Comparison of ENCODE assay signal across 11 cellular contexts in genomic region chr2:231924889-231925275, GRCh38. TPM values are rescaled to one million over a fixed set of nuclear protein-coding genes. Genes with fewer than 3 reads are reported as not detected.
DNase-seq lines count a peak whose midpoint lies in the region; ATAC-seq and TF ChIP-seq lines count a peak whose summit lies in the region.
"Had no signal": no experiment of that assay in that cellular context is flagged by ENCODE, and none has a peak within 500 bp of the region (broad histone marks: within the 10 kb centered on the region; RNA-seq: fewer than 3 reads in every experiment).

No MANE protein-coding gene starts in this region.

- H3K4me1 ChIP-seq in CD4-positive, CD25-positive, alpha-beta regulatory T cell (ENCODE audit: control insufficient read depth, insufficient read depth, low read length, poor library complexity, severe bottlenecking), result peaks cover 24% of the 10 kb centered on the region

- H3K9me3 Mint-ChIP-seq in CD4-positive, CD25-positive, alpha-beta regulatory T cell, result no peaks in the 10 kb centered on the region
- H3K9me3 Mint-ChIP-seq in chondrocyte (ENCODE audit: low read depth) (no peaks in the 10 kb centered on the region), HFFc6 (no peaks in the 10 kb centered on the region)

- ATAC-seq in CD4-positive, CD25-positive, alpha-beta regulatory T cell (ENCODE audit: low read depth in 2 of 2), result no peak
- no peak for ATAC-seq in HG02973 (IDR thresholded peaks at IDR 0.05; ENCODE audit: unreplicated experiment)

- TF ChIP-seq CTCF in chondrocyte (IDR thresholded peaks at IDR 0.05), result no peak
- no peak for TF ChIP-seq CTCF in neural cell (IDR thresholded peaks at IDR 0.05; ENCODE audit: poor library complexity, severe bottlenecking)
- TF ChIP-seq CTCF in HFFc6 (IDR thresholded peaks at IDR 0.05), result no peak

- no peak overlapping the region for H3K27ac ChIP-seq in CD4-positive, CD25-positive, alpha-beta regulatory T cell (ENCODE audit: insufficient read depth, low read length, poor library complexity, severe bottlenecking)
- H3K27ac ChIP-seq in neural cell (ENCODE audit: low read length), result no peak overlapping the region

- H3K4me3 ChIP-seq in CD4-positive, CD25-positive, alpha-beta regulatory T cell (ENCODE audit: low read depth, low read length), result no peak overlapping the region
- H3K4me3 ChIP-seq in neural cell (ENCODE audit: low read length), result peak overlapping the region; percentile 82

- TF ChIP-seq EP300 in neural cell (conservative IDR thresholded peaks at IDR 0.05; ENCODE audit: poor library complexity, severe bottlenecking), result no peak

- H3K27me3 Mint-ChIP-seq in CD4-positive, CD25-positive, alpha-beta regulatory T cell, result peaks cover 49% of the 10 kb centered on the region
- H3K27me3 Mint-ChIP-seq in chondrocyte (ENCODE audit: low read depth) (peaks cover 61% of the 10 kb centered on the region), HFFc6 (ENCODE audit: insufficient read depth) (peaks cover 42% of the 10 kb centered on the region)

- no peak overlapping the region for H3K9ac ChIP-seq in neural cell (ENCODE audit: low read length)

- H3K36me3 ChIP-seq in CD4-positive, CD25-positive, alpha-beta regulatory T cell (ENCODE audit: control insufficient read depth, insufficient read depth, low read length), result no peaks in the 10 kb centered on the region
- no peaks in the 10 kb centered on the region for H3K36me3 ChIP-seq in neural cell (ENCODE audit: insufficient read depth, low read length)

- H3K4me1 Mint-ChIP-seq in CD4-positive, CD25-positive, alpha-beta regulatory T cell, result peaks cover 0 to 20% (median 5%) of the 10 kb centered on the region in 4 donors
- H3K4me1 Mint-ChIP-seq in chondrocyte (ENCODE audit: low read depth) (peaks cover 8% of the 10 kb centered on the region), HFFc6 (ENCODE audit: low read depth) (no peaks in the 10 kb centered on the region)

- no peak overlapping the region for H2AFZ ChIP-seq in neural cell (ENCODE audit: low read depth, low read length)

- no peaks in the 10 kb centered on the region for H3K9me2 ChIP-seq in neural cell (ENCODE audit: insufficient read depth, low read length)

- no peaks in the 10 kb centered on the region for H3F3A ChIP-seq in neural cell (ENCODE audit: insufficient read depth, low read length, poor library complexity, severe bottlenecking)

- H3K36me3 Mint-ChIP-seq in CD4-positive, CD25-positive, alpha-beta regulatory T cell, result no peaks in the 10 kb centered on the region
- H3K36me3 Mint-ChIP-seq in chondrocyte (ENCODE audit: low read depth), result peaks cover 1% of the 10 kb centered on the region
- no peaks in the 10 kb centered on the region for H3K36me3 Mint-ChIP-seq in HFFc6 (ENCODE audit: low read depth)

- no peak for DNase-seq in CD4-positive, CD25-positive, alpha-beta regulatory T cell
- peak; percentile 55 for DNase-seq in HuH-7 (ENCODE audit: low spot score)
- peak; percentile 52 for DNase-seq in chondrocyte (ENCODE audit: low spot score)
- no peak for DNase-seq in HFFc6
- no peak for DNase-seq in activated CD4-positive, CD25-positive, alpha-beta regulatory T cell (lab: John Stamatoyannopoulos, UW)
- no peak for DNase-seq in central memory CD4-positive, alpha-beta T cell
- DNase-seq: GF-D8, NCI-H187 treated with DMSO at 0.1 percent for 48 hours had no signal

- peaks cover 4% of the 10 kb centered on the region for H3K27me3 ChIP-seq in CD4-positive, CD25-positive, alpha-beta regulatory T cell (ENCODE audit: control insufficient read depth, insufficient read depth, low read length)
- peaks cover 45% of the 10 kb centered on the region for H3K27me3 ChIP-seq in neural cell (ENCODE audit: insufficient read depth, low read depth, low read length)

- no peak overlapping the region for H3K4me2 ChIP-seq in neural cell (ENCODE audit: low read length)

- no peak for TF ChIP-seq RAD21 in neural cell (conservative IDR thresholded peaks at IDR 0.05)

- no peak overlapping the region for H3K27ac Mint-ChIP-seq in CD4-positive, CD25-positive, alpha-beta regulatory T cell
- H3K27ac Mint-ChIP-seq in chondrocyte (ENCODE audit: unreplicated experiment) (no peak overlapping the region), HFFc6 (no peak overlapping the region)

- no peaks in the 10 kb centered on the region for H3K79me2 ChIP-seq in neural cell (replicated peaks; ENCODE audit: insufficient read depth, low read length)

- H3K9me3 ChIP-seq in CD4-positive, CD25-positive, alpha-beta regulatory T cell (ENCODE audit: control insufficient read depth in 2 of 2, low read length in 2 of 2), result no peaks in the 10 kb centered on the region
- no peaks in the 10 kb centered on the region for H3K9me3 ChIP-seq in neural cell (ENCODE audit: low read length)

- H3K4me3 Mint-ChIP-seq in CD4-positive, CD25-positive, alpha-beta regulatory T cell, result peak overlapping the region in 3 of 4 donors; percentile 33 to 85 (median 64)
- H3K4me3 Mint-ChIP-seq in chondrocyte (ENCODE audit: unreplicated experiment), result no peak overlapping the region
- H3K4me3 Mint-ChIP-seq in HFFc6, result no peak overlapping the region

- no peaks in the 10 kb centered on the region for H4K20me1 ChIP-seq in neural cell (ENCODE audit: insufficient read depth)

TF ChIP-seq in neural cell, 6 proteins besides CTCF, POLR2A, EP300 and RAD21:
- no peak for TF ChIP-seq SMC3 (conservative IDR thresholded peaks at IDR 0.05; ENCODE audit: poor library complexity)
- no peak for TF ChIP-seq TAF1 (IDR thresholded peaks at IDR 0.05; ENCODE audit: low read depth)
- no peak for TF ChIP-seq REST (IDR thresholded peaks at IDR 0.05; ENCODE audit: borderline replicate concordance)
- no peak for TF ChIP-seq MXI1 (conservative IDR thresholded peaks at IDR 0.05; ENCODE audit: poor library complexity, severe bottlenecking)
- no peak for TF ChIP-seq EZH2 (IDR thresholded peaks at IDR 0.05; ENCODE audit: borderline replicate concordance, insufficient read depth, low read length, poor library complexity, severe bottlenecking)
- no peak for TF ChIP-seq POLR2AphosphoS5 (IDR thresholded peaks at IDR 0.05)
TF ChIP-seq in neural cell: peak in this region for 0.

RNA-seq across cellular contexts. Expression of gene NPPC, which starts 1.3 kb away (rescaled TPM):
- not detected for total RNA-seq in CD4-positive, CD25-positive, alpha-beta regulatory T cell
- polyA plus RNA-seq in CD4-positive, CD25-positive, alpha-beta regulatory T cell, result not detected
- not detected in 3 replicates for total RNA-seq in chondrocyte
- 2.7 and 21.5 TPM in 2 replicates for polyA plus RNA-seq in neural cell
- polyA minus RNA-seq in neural cell, result 3.5 and 3.9 TPM in 2 replicates
- not detected for total RNA-seq in HFFc6 (2021; fragmentation: NEBNext Ultra II Directional; extraction: Animal tissue kit (Norgen Biotek cat#: 25700))
- total RNA-seq: omental fat pad had no signal

RNA-seq across cellular contexts. Expression of gene DIS3L2, which starts 36.6 kb away (rescaled TPM):
- total RNA-seq in CD4-positive, CD25-positive, alpha-beta regulatory T cell, result 76.9 TPM
- polyA plus RNA-seq in CD4-positive, CD25-positive, alpha-beta regulatory T cell, result 10 to 100 TPM; 10.9 to 23.5 (median 17.2) TPM
- total RNA-seq in chondrocyte, result 17.5 to 29.4 TPM (median 18.3 TPM) in 3 replicates
- 19.0 and 20.0 TPM in 2 replicates for polyA plus RNA-seq in neural cell
- polyA minus RNA-seq in neural cell, result 48.6 and 58.9 TPM in 2 replicates
- 10 to 100 TPM; 18.2 to 23.6 (median 21.6) TPM for total RNA-seq in HFFc6 (2021; fragmentation: NEBNext Ultra II Directional; extraction: Animal tissue kit (Norgen Biotek cat#: 25700))

Comparison
In these comparisons a context has a peak if more than half of its experiments do, and no peak if none do; other contexts are left out.
1. DNase-seq: peak in HuH-7 (single experiment) and chondrocyte (single experiment); none in CD4-positive, CD25-positive, alpha-beta regulatory T cell (0 of 3), HFFc6 (single experiment), activated CD4-positive, CD25-positive, alpha-beta regulatory T cell (0 of 4) and central memory CD4-positive, alpha-beta T cell (single experiment).
2. H3K4me3 Mint-ChIP-seq: peak in CD4-positive, CD25-positive, alpha-beta regulatory T cell (3 of 4); none in chondrocyte (single experiment) and HFFc6 (single experiment).